In genomic region chr19:46678110-46678732, GRCh38 we compare ENCODE assay signal across 8 cellular contexts. TPM values are rescaled to one million over a fixed set of nuclear protein-coding genes. Genes with fewer than 3 reads are reported as not detected.
A peak's percentile ranks its signal among the peaks of the same experiment; 100 is the strongest.
DNase-seq lines count a peak whose midpoint lies in the region; ATAC-seq lines count a peak whose summit lies in the region.

No MANE protein-coding gene starts in this region.

- DNase-seq in ELR (ENCODE audit: low read depth) (peak; percentile 37), T-helper 1 cell (peak in 4 of 5 donors; percentile 46 to 55 (median 49)), adipocyte (ENCODE audit: low read depth) (peak; percentile 15), trophoblast cell (no peak), NCI-H2107 treated with DMSO at 0.1 percent for 48 hours (lab: John Stamatoyannopoulos, UW; ENCODE audit: unreplicated experiment) (no peak)
- peak in 3 of 4 experiments; percentile 33 to 50 (median 46) for DNase-seq in stimulated activated CD4-positive, alpha-beta T cell treated with anti-CD3 and anti-CD28 coated beads, Interleukin-1b, Interleukin-23, amount 100 ng/mL, for 24 hours (ENCODE audit: low read depth in 4 of 4, low spot score in 1 of 4)

- no peaks in the 10 kb centered on the region for H3K79me2 ChIP-seq in trophoblast cell (ENCODE audit: control insufficient read depth, insufficient read depth, low read length, poor library complexity)

- no peak overlapping the region for H2BK12ac ChIP-seq in trophoblast cell (ENCODE audit: low read length)

- H4K91ac ChIP-seq in trophoblast cell (ENCODE audit: low read depth, low read length) = no peak overlapping the region

- no peak overlapping the region for H4K12ac ChIP-seq in trophoblast cell (ENCODE audit: low read depth, low read length)

- H3K23ac ChIP-seq in trophoblast cell (ENCODE audit: low read length) = no peak overlapping the region

- H3K4me1 ChIP-seq in adipocyte (ENCODE audit: control insufficient read depth, insufficient read depth, low read length) (no peaks in the 10 kb centered on the region), trophoblast cell (ENCODE audit: control insufficient read depth in 1 of 2, insufficient read depth in 2 of 2, low read length in 2 of 2) (no peaks in the 10 kb centered on the region)

- WGBS in trophoblast cell (ENCODE audit: extremely low coverage, insufficient coverage, insufficient read length) = no CpG with 5 or more reads among the region's 26 CpGs

- H3K4ac ChIP-seq in trophoblast cell (ENCODE audit: low read depth, low read length) = no peak overlapping the region

- no peak overlapping the region for H4K8ac ChIP-seq in trophoblast cell (ENCODE audit: low read depth, low read length)

- no peak overlapping the region for H3K18ac ChIP-seq in trophoblast cell (ENCODE audit: low read length)

- no peak overlapping the region for H2BK120ac ChIP-seq in trophoblast cell (ENCODE audit: insufficient read depth, low read length, poor library complexity)

- H3K36me3 ChIP-seq in adipocyte (ENCODE audit: control insufficient read depth, insufficient read depth, low read length, severe bottlenecking) (peaks cover 44% of the 10 kb centered on the region), trophoblast cell (ENCODE audit: control insufficient read depth in 1 of 2, insufficient read depth in 2 of 2, low read length in 2 of 2) (peaks cover 64 to 74% of the 10 kb centered on the region in 2 experiments)

- no peak overlapping the region for H3K4me2 ChIP-seq in trophoblast cell (ENCODE audit: low read length)

- no peak overlapping the region for H2AK5ac ChIP-seq in trophoblast cell (ENCODE audit: low read length)

- H3K79me1 ChIP-seq in trophoblast cell (ENCODE audit: low read length) = no peaks in the 10 kb centered on the region

- H3K9me3 ChIP-seq in adipocyte (ENCODE audit: control insufficient read depth, low read length) (no peaks in the 10 kb centered on the region), trophoblast cell (ENCODE audit: insufficient read depth, low read depth, low read length) (peaks cover 6% of the 10 kb centered on the region)

- no peak overlapping the region for H2AFZ ChIP-seq in trophoblast cell (ENCODE audit: insufficient read depth, low read length, poor library complexity)

- H3K4me3 ChIP-seq in adipocyte (ENCODE audit: low read length) (no peak overlapping the region), trophoblast cell (ENCODE audit: low read depth, low read length) (no peak overlapping the region)

- no peaks in the 10 kb centered on the region for H3K27me3 ChIP-seq in adipocyte (replicated peaks; ENCODE audit: control insufficient read depth, insufficient read depth, low read length)
- H3K27me3 ChIP-seq in trophoblast cell (ENCODE audit: insufficient read depth, low read length) = no peaks in the 10 kb centered on the region

- no peak overlapping the region for H3K14ac ChIP-seq in trophoblast cell (ENCODE audit: low read length)

- H2BK5ac ChIP-seq in trophoblast cell (ENCODE audit: low read depth, low read length, poor library complexity) = no peak overlapping the region

- H3K9ac ChIP-seq in adipocyte (ENCODE audit: low read length) = no peak overlapping the region
- H3K9ac ChIP-seq in trophoblast cell (ENCODE audit: low read length) = no peak overlapping the region

- H3K27ac ChIP-seq in trophoblast cell (ENCODE audit: low read depth, low read length) = no peak overlapping the region

- ATAC-seq in GM21825 (IDR thresholded peaks at IDR 0.05; ENCODE audit: unreplicated experiment) (no peak), GM21515 (IDR thresholded peaks at IDR 0.05; ENCODE audit: unreplicated experiment) (no peak)

RNA-seq across cellular contexts. Expression of gene DACT3, which starts 17.2 kb away (rescaled TPM):
- 13.8 and 15.5 TPM in 2 replicates for polyA plus RNA-seq in trophoblast cell (2013)

RNA-seq across cellular contexts. Expression of gene PRKD2, which starts 38.7 kb away (rescaled TPM):
- 69.9 and 71.7 TPM in 2 replicates for polyA plus RNA-seq in trophoblast cell (2013)

RNA-seq across cellular contexts. Expression of gene GNG8, which starts 42.2 kb away (rescaled TPM):
- polyA plus RNA-seq in trophoblast cell (2013) = 2.0 TPM in 1 of 2 replicates, not detected in the other

RNA-seq across cellular contexts. Expression of gene PTGIR, which starts 53.3 kb away (rescaled TPM):
- 0.57 and 0.64 TPM in 2 replicates for polyA plus RNA-seq in trophoblast cell (2013)

Comparison
In these comparisons a context has a peak if more than half of its experiments do, and no peak if none do; other contexts are left out.
1. DNase-seq: peak in ELR (single experiment), T-helper 1 cell (4 of 5), adipocyte (single experiment) and stimulated activated CD4-positive, alpha-beta T cell treated with anti-CD3 and anti-CD28 coated beads, Interleukin-1b, Interleukin-23, amount 100 ng/mL, for 24 hours (3 of 4); none in trophoblast cell (0 of 2) and NCI-H2107 treated with DMSO at 0.1 percent for 48 hours (single experiment).